8 cellular contexts compared by ENCODE assay signal in genomic region chr1:232211149-232211548, GRCh38.
DNase-seq lines count a peak whose midpoint lies in the region; ATAC-seq and TF ChIP-seq lines count a peak whose summit lies in the region.

No MANE protein-coding gene starts in this region.

- H3K27ac ChIP-seq in upper lobe of left lung, result no peak overlapping the region

- H3K9me3 ChIP-seq in MG63 (no peaks in the 10 kb centered on the region), upper lobe of left lung (no peaks in the 10 kb centered on the region)

- CTCF ChIA-PET in AG04449 (lab: Yijun Ruan, JAX), result no interaction called here

- H3K4me3 ChIP-seq in AG04449 (ENCODE audit: low read depth, low read length) (no peak overlapping the region), MG63 (no peak overlapping the region), upper lobe of left lung (no peak overlapping the region)

- H3K36me3 ChIP-seq in MG63 (no peaks in the 10 kb centered on the region), upper lobe of left lung (no peaks in the 10 kb centered on the region)

- TF ChIP-seq CTCF in AG04449 (IDR thresholded peaks at IDR 0.05; ENCODE audit: insufficient read depth, low read length, missing control alignments) (peak; percentile 7), upper lobe of left lung (IDR thresholded peaks at IDR 0.05) (peak in 2 of 6 experiments; percentile 7 to 16)

- H3K4me1 ChIP-seq in upper lobe of left lung, result no peaks in the 10 kb centered on the region

- TF ChIP-seq POLR2A in upper lobe of left lung (IDR thresholded peaks at IDR 0.05), result no peak

- ATAC-seq in GM19035 (IDR thresholded peaks at IDR 0.05; ENCODE audit: unreplicated experiment), result peak; percentile 70
- peak; percentile 51 for ATAC-seq in esophagus mucosa
- no peak for ATAC-seq in upper lobe of left lung (ENCODE audit: low FRiP score in 2 of 2)

- DNase-seq in AG04449 (ENCODE audit: low read depth, low spot score), result no peak
- DNase-seq in MG63, result peak; percentile 28
- DNase-seq in LoVo (ENCODE audit: low spot score), result no peak
- no peak for DNase-seq in NCI-H1105 (lab: John Stamatoyannopoulos, UW)
- no peak for DNase-seq in upper lobe of left lung
- no peak for DNase-seq in NCI-H2227 treated with DMSO at 0.1 percent for 48 hours (lab: John Stamatoyannopoulos, UW)

- H3K27me3 ChIP-seq in MG63 (no peaks in the 10 kb centered on the region), upper lobe of left lung (no peaks in the 10 kb centered on the region)

- POLR2A ChIA-PET in AG04449 (lab: Yijun Ruan, JAX), result no interaction called here

- 87 to 94% methylated on average over 1 to 2 of the region's 2 CpGs for WGBS in upper lobe of left lung, 2 donors

- no peak for TF ChIP-seq EP300 in upper lobe of left lung (IDR thresholded peaks at IDR 0.05)

Comparison
In these comparisons a context has a peak if more than half of its experiments do, and no peak if none do; other contexts are left out.
1. ATAC-seq: peak in GM19035 (single experiment) and esophagus mucosa (single experiment); none in upper lobe of left lung (0 of 2).